ENCODE assay signal across 21 cellular contexts in the genomic region with DNA sequence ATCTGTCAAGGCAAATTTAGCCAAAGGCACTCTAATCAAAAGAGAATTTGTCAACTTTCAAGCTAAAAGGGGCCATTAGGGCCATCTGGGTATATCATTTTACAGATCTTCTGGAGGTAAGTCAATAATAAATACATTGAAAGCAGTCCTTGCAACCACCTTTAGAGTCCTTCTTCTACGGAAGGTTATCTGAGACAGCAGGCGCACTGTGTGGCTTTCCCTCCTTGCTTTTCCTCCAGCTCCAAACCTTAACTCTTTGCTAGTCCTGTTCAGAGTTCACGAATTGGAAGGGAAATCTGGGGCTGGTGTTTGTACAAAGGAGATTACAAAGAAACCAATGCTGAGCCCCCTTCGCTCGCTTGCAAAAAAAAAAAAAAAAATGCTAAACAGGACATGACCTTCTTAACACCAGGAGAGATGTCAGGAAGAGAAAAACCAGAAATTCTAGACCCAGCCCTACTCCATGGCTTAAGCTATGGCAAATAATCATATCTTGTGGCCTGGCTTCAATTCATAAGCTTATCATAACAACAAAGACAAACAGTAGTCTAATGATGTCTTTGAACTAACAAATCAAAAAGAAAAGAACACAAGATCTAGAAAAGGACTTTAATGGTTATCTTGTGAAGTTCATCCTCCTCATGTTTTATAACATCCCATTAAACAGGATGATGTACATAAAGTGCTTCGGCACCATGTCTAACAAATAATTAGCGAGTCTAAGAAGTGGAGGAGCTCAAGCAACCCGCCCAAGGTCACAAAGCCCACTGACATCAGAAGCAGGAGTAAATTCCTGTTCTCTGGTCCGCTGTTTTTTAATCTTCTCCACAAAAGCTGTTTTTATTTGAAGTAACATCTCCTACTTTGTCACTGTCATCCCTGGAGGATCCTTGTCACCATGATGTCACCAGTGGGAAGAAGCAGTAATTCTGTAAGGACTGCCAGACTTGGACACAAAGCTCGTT.
A peak's percentile ranks its signal among the peaks of the same experiment; 100 is the strongest.
DNase-seq lines count a peak whose midpoint lies in the region; FAIRE-seq and TF ChIP-seq lines count a peak whose summit lies in the region.
"Had no signal": no experiment of that assay in that cellular context is flagged by ENCODE, and none has a peak within 500 bp of the region (broad histone marks: within the 10 kb centered on the region; RNA-seq: fewer than 3 reads in every experiment).

No MANE protein-coding gene starts in this region.

- H3K36me3 Mint-ChIP-seq in Calu3 (ENCODE audit: insufficient read depth, unreplicated experiment): peaks cover 6% of the 10 kb centered on the region

- no peak for TF ChIP-seq POLR2A in tibial nerve (IDR thresholded peaks at IDR 0.05)
- no peak for TF ChIP-seq POLR2A in GM12892 (IDR thresholded peaks at IDR 0.05; ENCODE audit: low read depth, low read length)

- peaks cover 28% of the 10 kb centered on the region for H3K79me2 ChIP-seq in smooth muscle cell (ENCODE audit: low read depth)

- CTCF ChIA-PET in Calu3 (lab: Charles Lee): interaction anchor here (0.7 kb wide), 1 partner anchor 882 kb away, joined by 6 read pairs; no protein-coding TSS in a partner anchor

- H3K27ac Mint-ChIP-seq in Calu3 (ENCODE audit: unreplicated experiment): peak overlapping the region; percentile 36
- H3K27ac Mint-ChIP-seq: CD4-positive, alpha-beta T cell had no signal

- H3K4me2 ChIP-seq in smooth muscle cell: peak overlapping the region; percentile 59

- no peaks in the 10 kb centered on the region for H3K9me3 ChIP-seq in smooth muscle cell (replicated peaks; ENCODE audit: low read depth)
- no peaks in the 10 kb centered on the region for H3K9me3 ChIP-seq in tibial nerve
- H3K9me3 ChIP-seq: BE2C, SJSA1 had no signal

- H3K4me1 Mint-ChIP-seq in Calu3 (ENCODE audit: low read depth, unreplicated experiment): peaks cover 18% of the 10 kb centered on the region

- H3K9me3 Mint-ChIP-seq in Calu3 (ENCODE audit: low read depth, unreplicated experiment): no peaks in the 10 kb centered on the region
- H3K9me3 Mint-ChIP-seq: CD4-positive, alpha-beta T cell had no signal

- peaks cover 17% of the 10 kb centered on the region for H4K20me1 ChIP-seq in smooth muscle cell (ENCODE audit: low read depth)

- intact Hi-C loops in Calu3 (cut with micrococcal nuclease; ENCODE audit: unreplicated experiment): no loop called here
- intact Hi-C loops in posterior cingulate gyrus (cut with DNase I): no loop called here

- H3K4me3 Mint-ChIP-seq in Calu3 (ENCODE audit: low read depth, unreplicated experiment): no peak overlapping the region
- H3K4me3 Mint-ChIP-seq: CD4-positive, alpha-beta T cell had no signal

- H3K27ac ChIP-seq in smooth muscle cell (ENCODE audit: low read depth) (peak overlapping the region; percentile 31), tibial nerve (no peak overlapping the region)
- H3K27ac ChIP-seq: SJSA1 had no signal

- DNase-seq in Calu3 (no peak), SK-N-DZ (ENCODE audit: low spot score) (peak; percentile 94), smooth muscle cell (lab: John Stamatoyannopoulos, UW; ENCODE audit: unreplicated experiment) (no peak), tibial nerve (ENCODE audit: low spot score in 2 of 2) (no peak), posterior cingulate gyrus (no peak), GM12892 (ENCODE audit: insufficient read length) (no peak), dermis blood vessel endothelial cell (no peak)
- DNase-seq: BE2C; CD4-positive, alpha-beta T cell; DMS79 treated with DMSO at 0.1 percent for 48 hours; GDM1; HCEC 1CT; KBM-7; NCI-H1436; NCI-H2029; NCI-H510A treated with DMSO at 0.1 percent for 48 hours; NCI-H82; PC-3 had no signal

- FAIRE-seq in endometrium (lab: Jason Lieb, UNC) (peak; percentile 88), GM12892 (lab: Jason Lieb, UNC) (no peak)
- FAIRE-seq: GM12878 had no signal

- TF ChIP-seq CTCF in Calu3 (IDR thresholded peaks at IDR 0.05; ENCODE audit: unreplicated experiment): no peak
- no peak for TF ChIP-seq CTCF in smooth muscle cell (IDR thresholded peaks at IDR 0.05; ENCODE audit: borderline replicate concordance, insufficient read depth, poor library complexity, severe bottlenecking)
- TF ChIP-seq CTCF in tibial nerve (IDR thresholded peaks at IDR 0.05): no peak

- H3K4me3 ChIP-seq in smooth muscle cell (no peak overlapping the region), tibial nerve (no peak overlapping the region)
- H3K4me3 ChIP-seq: GM12878, SJSA1 had no signal

- 29% methylated on average over 10 of the region's 10 CpGs for WGBS in smooth muscle cell (ENCODE audit: low lambda C conversion rate)
- WGBS in tibial nerve, 2 donors: 77 to 81% methylated on average over 10 of the region's 10 CpGs

- H3K4me1 ChIP-seq in smooth muscle cell (ENCODE audit: low read depth): no peaks in the 10 kb centered on the region
- H3K4me1 ChIP-seq in tibial nerve: no peaks in the 10 kb centered on the region
- H3K4me1 ChIP-seq: BE2C, SJSA1 had no signal

- no peak overlapping the region for H2AFZ ChIP-seq in smooth muscle cell (ENCODE audit: low read depth)

- no peak for TF ChIP-seq EP300 in tibial nerve (IDR thresholded peaks at IDR 0.05)

- H3K27me3 Mint-ChIP-seq in Calu3 (ENCODE audit: unreplicated experiment): no peaks in the 10 kb centered on the region
- H3K27me3 Mint-ChIP-seq: CD4-positive, alpha-beta T cell had no signal

- H3F3A ChIP-seq in smooth muscle cell (ENCODE audit: low read depth): peaks cover 5% of the 10 kb centered on the region

- H3K27me3 ChIP-seq in smooth muscle cell (ENCODE audit: low read depth) (no peaks in the 10 kb centered on the region), tibial nerve (no peaks in the 10 kb centered on the region)
- H3K27me3 ChIP-seq: BE2C, SJSA1 had no signal

- BruUV-seq in Calu3 (replicated peaks; lab: Mats Ljungman, UMichigan): no TSS peak

- H3K9ac ChIP-seq in smooth muscle cell (ENCODE audit: low read depth): no peak overlapping the region

- H3K36me3 ChIP-seq in smooth muscle cell (ENCODE audit: low read depth) (no peaks in the 10 kb centered on the region), tibial nerve (no peaks in the 10 kb centered on the region)
- H3K36me3 ChIP-seq: BE2C, SJSA1 had no signal
